In genomic region chr3:127820871-127821853, GRCh38 we compare ENCODE assay signal across 9 cellular contexts.
DNase-seq lines count a peak whose midpoint lies in the region; ATAC-seq and TF ChIP-seq lines count a peak whose summit lies in the region.
"Had no signal": no experiment of that assay in that cellular context is flagged by ENCODE, and none has a peak within 500 bp of the region (broad histone marks: within the 10 kb centered on the region; RNA-seq: fewer than 3 reads in every experiment).

No MANE protein-coding gene starts in this region.

- peak overlapping the region; percentile 90 for H3K4me2 ChIP-seq in parathyroid adenoma (ENCODE audit: low read length)

- no peaks in the 10 kb centered on the region for H3K36me3 ChIP-seq in parathyroid adenoma (ENCODE audit: control insufficient read depth, insufficient read depth, low read length)
- H3K36me3 ChIP-seq: BLaER1 treated with 17β-estradiol and CSF1 and Interleukin-3, amounts not matched to agents 10 nM and 100 nM had no signal

- peaks cover 4% of the 10 kb centered on the region for H3K4me1 ChIP-seq in parathyroid adenoma

- H3K27ac ChIP-seq in parathyroid adenoma = peak overlapping the region; percentile 45
- H3K27ac ChIP-seq: BLaER1 treated with 17β-estradiol and CSF1 and Interleukin-3, amounts not matched to agents 10 nM and 100 nM had no signal

- no peaks in the 10 kb centered on the region for H3K79me2 ChIP-seq in parathyroid adenoma

- H2AFZ ChIP-seq in parathyroid adenoma = no peak overlapping the region

- H3K27me3 ChIP-seq in parathyroid adenoma (ENCODE audit: control insufficient read depth, insufficient read depth, low read length) = no peaks in the 10 kb centered on the region

- H3K4me3 ChIP-seq in epithelial cell of esophagus (ENCODE audit: low read length) (peak overlapping the region; percentile 74), parathyroid adenoma (ENCODE audit: low read depth, low read length) (peak overlapping the region; percentile 68)

- DNase-seq in NCI-H2171 treated with DMSO at 0.1 percent for 48 hours (lab: John Stamatoyannopoulos, UW) = peak; percentile 56
- no peak for DNase-seq in NCI-H2171 (lab: John Stamatoyannopoulos, UW)
- DNase-seq in NCI-H2107 treated with DMSO at 0.1 percent for 48 hours (lab: John Stamatoyannopoulos, UW; ENCODE audit: unreplicated experiment) = peak; percentile 98
- DNase-seq in epithelial cell of esophagus (ENCODE audit: low read depth) = no peak
- no peak for DNase-seq in NCI-H748 (lab: John Stamatoyannopoulos, UW; ENCODE audit: unreplicated experiment)

- ATAC-seq in GM21526 (IDR thresholded peaks at IDR 0.05; ENCODE audit: low FRiP score, unreplicated experiment) (no peak), HG02973 (IDR thresholded peaks at IDR 0.05; ENCODE audit: unreplicated experiment) (no peak)

- H3K9ac ChIP-seq in parathyroid adenoma = no peak overlapping the region

- no peaks in the 10 kb centered on the region for H3K9me3 ChIP-seq in parathyroid adenoma (ENCODE audit: control insufficient read depth, low read length)

- TF ChIP-seq CTCF in epithelial cell of esophagus (IDR thresholded peaks at IDR 0.05; ENCODE audit: insufficient read depth, low read depth, low read length, missing control alignments) = no peak
- TF ChIP-seq CTCF in parathyroid adenoma (IDR thresholded peaks at IDR 0.05) = no peak

Comparison
In these comparisons a context has a peak if more than half of its experiments do, and no peak if none do; other contexts are left out.
1. DNase-seq: peak in NCI-H2171 treated with DMSO at 0.1 percent for 48 hours (single experiment) and NCI-H2107 treated with DMSO at 0.1 percent for 48 hours (single experiment); none in NCI-H2171 (single experiment), epithelial cell of esophagus (single experiment) and NCI-H748 (single experiment).